Comparison of ENCODE assay signal across 16 cellular contexts in genomic region chr11:86196291-86196690, GRCh38. TPM values are rescaled to one million over a fixed set of nuclear protein-coding genes. Genes with fewer than 3 reads are reported as not detected.
DNase-seq lines count a peak whose midpoint lies in the region; ATAC-seq, FAIRE-seq and TF ChIP-seq lines count a peak whose summit lies in the region.
"Had no signal": no experiment of that assay in that cellular context is flagged by ENCODE, and none has a peak within 500 bp of the region (broad histone marks: within the 10 kb centered on the region; RNA-seq: fewer than 3 reads in every experiment).

No MANE protein-coding gene starts in this region.

- no peaks in the 10 kb centered on the region for H3K9me3 Mint-ChIP-seq in CD14-positive monocyte

- FAIRE-seq in H54 (lab: Jason Lieb, UNC) = peak; percentile 48
- FAIRE-seq: A549 had no signal

- DNase-seq in CD14-positive monocyte (ENCODE audit: low spot score) = no peak
- DNase-seq in H54 (ENCODE audit: insufficient read length, low spot score) = no peak
- peak; percentile 99 for DNase-seq in OCI-M1 (lab: John Stamatoyannopoulos, UW)
- no peak for DNase-seq in left colon
- DNase-seq in DMS53 treated with DMSO at 0.1 percent for 48 hours (lab: John Stamatoyannopoulos, UW; ENCODE audit: unreplicated experiment) = no peak
- no peak for DNase-seq in stimulated activated CD4-positive, alpha-beta T cell treated with anti-CD3 and anti-CD28 coated beads, Interleukin-4, amount 100 ng/mL, for 24 hours
- DNase-seq: HCEC 1CT, KBM-7, NCI-H1105, NCI-H1694, NCI-H446, NCI-H69, RPMI8226, SIG-M5 had no signal

- peaks cover 0 to 3% (median 0%) of the 10 kb centered on the region in 3 donors for H3K27me3 Mint-ChIP-seq in CD14-positive monocyte (ENCODE audit: low read depth in 3 of 3)

- H3K27ac Mint-ChIP-seq in CD14-positive monocyte = peak overlapping the region in 4 of 7 donors; percentile 9 to 69 (median 59)

- TF ChIP-seq CTCF in CD14-positive monocyte (IDR thresholded peaks at IDR 0.05) = no peak

- peaks cover 61% of the 10 kb centered on the region for H3K4me1 Mint-ChIP-seq in CD14-positive monocyte

- no peaks in the 10 kb centered on the region for H3K36me3 Mint-ChIP-seq in CD14-positive monocyte

- no peak overlapping the region for H3K4me3 Mint-ChIP-seq in CD14-positive monocyte

- TF ChIP-seq POLR2A in H54 (IDR thresholded peaks at IDR 0.05; ENCODE audit: low read depth, low read length) = no peak

- intact Hi-C loops in CD14-positive monocyte (cut with micrococcal nuclease) = no loop called here
- intact Hi-C loops in left colon (cut with DNase I, micrococcal nuclease) = no loop called here

- ATAC-seq in left colon (peak; percentile 56), GM18907 (IDR thresholded peaks at IDR 0.05; ENCODE audit: unreplicated experiment) (no peak)
- ATAC-seq: A549 had no signal

RNA-seq across cellular contexts. Expression of gene EED, which starts 48.3 kb away (rescaled TPM):
- 1 to 10 TPM; 2.3 to 5.1 TPM for polyA plus RNA-seq in CD14-positive monocyte
- 10 to 100 TPM; 18.0 to 19.0 TPM for total RNA-seq in left colon
